1 cellular context compared by ENCODE assay signal in genomic region chr1:40383488-40384412, GRCh38.
TF ChIP-seq lines count a peak whose summit lies in the region.

No MANE protein-coding gene starts in this region.

TF ChIP-seq in IMR-90, 13 proteins besides CTCF, POLR2A, EP300 and RAD21 (continued from another document):
- no peak for TF ChIP-seq USF2 (IDR thresholded peaks at IDR 0.05; ENCODE audit: low read depth, low read length)
- TF ChIP-seq FOS (IDR thresholded peaks at IDR 0.05; ENCODE audit: low read depth, low read length): peak; percentile 30; the same call in 1 of the 2 replicates
- no peak for TF ChIP-seq ELK1 (IDR thresholded peaks at IDR 0.05; ENCODE audit: borderline replicate concordance, low read depth, low read length)
- peak; percentile 44; the same call in 1 of the 2 replicates for TF ChIP-seq CEBPB (IDR thresholded peaks at IDR 0.05; ENCODE audit: low read depth, low read length)
- TF ChIP-seq NFE2L2 (IDR thresholded peaks at IDR 0.05; ENCODE audit: low read depth, low read length): peak; percentile 95
TF ChIP-seq in IMR-90: peak in this region for 4.
